ENCODE assay signal across 13 cellular contexts in the genomic region with DNA sequence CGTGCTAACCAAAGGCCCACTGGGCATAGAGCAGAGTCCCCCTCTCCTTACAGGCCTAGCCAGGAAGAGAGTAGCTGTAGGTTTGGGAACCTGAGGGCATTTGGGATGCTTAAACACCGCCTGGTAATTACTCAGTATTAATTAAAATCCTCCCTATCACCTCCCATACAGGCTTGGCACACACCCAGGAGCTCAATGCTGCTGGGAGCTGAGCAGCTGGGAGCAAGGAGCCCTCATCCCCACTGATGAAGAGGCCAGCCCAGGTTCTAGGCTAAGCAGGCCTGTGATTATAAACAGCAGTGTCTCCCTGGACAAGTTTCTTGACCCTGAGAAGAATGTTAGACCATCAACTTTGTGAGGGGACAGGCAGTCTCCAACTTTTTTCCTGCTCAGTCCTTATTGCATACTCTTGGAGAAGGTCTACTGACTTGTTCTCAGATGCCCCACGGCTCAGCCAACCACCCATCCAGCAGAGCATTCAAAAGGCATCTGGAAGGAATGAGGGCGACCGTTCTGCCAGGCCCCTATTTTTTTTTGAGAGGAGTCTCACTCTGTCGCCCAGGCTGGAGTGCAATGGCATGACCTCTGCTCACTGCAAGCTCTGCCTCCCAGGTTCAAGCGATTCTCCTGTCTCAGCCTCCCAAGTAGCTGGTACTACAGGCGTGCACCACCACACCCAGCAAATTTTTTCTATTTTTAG. TPM values are rescaled to one million over a fixed set of nuclear protein-coding genes. Genes with fewer than 3 reads are reported as not detected.
DNase-seq lines count a peak whose midpoint lies in the region; ATAC-seq and TF ChIP-seq lines count a peak whose summit lies in the region.
"Had no signal": no experiment of that assay in that cellular context is flagged by ENCODE, and none has a peak within 500 bp of the region (broad histone marks: within the 10 kb centered on the region; RNA-seq: fewer than 3 reads in every experiment).

No MANE protein-coding gene starts in this region.

- no peaks in the 10 kb centered on the region for H3K9me3 Mint-ChIP-seq in activated T-cell treated with anti-CD3 and anti-CD28 coated beads, Interleukin-2, amount 50 U/mL, for 72 hours
- no peaks in the 10 kb centered on the region for H3K9me3 Mint-ChIP-seq in naive B cell

- intact Hi-C loops in tibial artery (cut with DNase I; ENCODE audit: low total_unique reads) = no loop called here

- no peak overlapping the region for H3K4me3 ChIP-seq in tibial artery
- H3K4me3 ChIP-seq: lung had no signal

- peaks cover 0 to 3% of the 10 kb centered on the region in 2 donors for H3K36me3 Mint-ChIP-seq in activated T-cell treated with anti-CD3 and anti-CD28 coated beads, Interleukin-2, amount 50 U/mL, for 72 hours (ENCODE audit: insufficient read depth in 2 of 2)
- H3K36me3 Mint-ChIP-seq in naive B cell = no peaks in the 10 kb centered on the region

- DNase-seq in activated T-cell treated with anti-CD3 and anti-CD28 coated beads, Interleukin-2, amount 50 U/mL, for 72 hours = no peak
- no peak for DNase-seq in activated T-cell treated with anti-CD3 and anti-CD28 coated beads, Interleukin-2, amount 50 U/mL, for 48 hours
- DNase-seq in naive B cell (no peak), tibial artery (no peak), NCI-H526 treated with DMSO at 0.1 percent for 48 hours (lab: John Stamatoyannopoulos, UW) (no peak), ecto neural progenitor cell (ENCODE audit: low spot score) (no peak)
- DNase-seq: dermis blood vessel endothelial cell, DMS79, NCI-H1930, PC-3 had no signal

- no peaks in the 10 kb centered on the region for H3K9me3 ChIP-seq in tibial artery

- no peaks in the 10 kb centered on the region for H3K27me3 ChIP-seq in tibial artery

- H3K27ac ChIP-seq in VCaP (peak overlapping the region; percentile 97), tibial artery (peak overlapping the region; percentile 86 to 98)

- no peak for ATAC-seq in activated T-cell treated with anti-CD3 and anti-CD28 coated beads, Interleukin-2, amount 50 U/mL, for 72 hours (replicated peaks in 1 of 2)
- ATAC-seq in naive B cell (ENCODE audit: low read depth in 2 of 2) = no peak
- ATAC-seq in HG03025 (IDR thresholded peaks at IDR 0.05; ENCODE audit: low FRiP score, unreplicated experiment) = no peak
- ATAC-seq: PC-3 had no signal

- peaks cover 0 to 29% (median 23%) of the 10 kb centered on the region in 4 donors for H3K4me1 ChIP-seq in tibial artery

- TF ChIP-seq CTCF in VCaP (conservative IDR thresholded peaks at IDR 0.05) (no peak), tibial artery (IDR thresholded peaks at IDR 0.05) (no peak)

- no peaks in the 10 kb centered on the region for H3K27me3 Mint-ChIP-seq in activated T-cell treated with anti-CD3 and anti-CD28 coated beads, Interleukin-2, amount 50 U/mL, for 72 hours (ENCODE audit: low read depth)
- H3K27me3 Mint-ChIP-seq in naive B cell = no peaks in the 10 kb centered on the region

- H3K27ac Mint-ChIP-seq in activated T-cell treated with anti-CD3 and anti-CD28 coated beads, Interleukin-2, amount 50 U/mL, for 72 hours = no peak overlapping the region
- H3K27ac Mint-ChIP-seq in naive B cell = peak overlapping the region in 4 of 6 donors; percentile 26 to 98 (median 65)

- H3K4me1 Mint-ChIP-seq in activated T-cell treated with anti-CD3 and anti-CD28 coated beads, Interleukin-2, amount 50 U/mL, for 72 hours (ENCODE audit: low read depth) = peaks cover 28% of the 10 kb centered on the region
- peaks cover 11 to 30% (median 23%) of the 10 kb centered on the region in 3 donors for H3K4me1 Mint-ChIP-seq in naive B cell

- H3K36me3 ChIP-seq in tibial artery = no peaks in the 10 kb centered on the region

- peak overlapping the region; percentile 94 for H3K4me3 Mint-ChIP-seq in activated T-cell treated with anti-CD3 and anti-CD28 coated beads, Interleukin-2, amount 50 U/mL, for 72 hours
- peak overlapping the region in 5 of 8 donors; percentile 70 to 95 (median 92) for H3K4me3 Mint-ChIP-seq in naive B cell

RNA-seq across cellular contexts. Expression of gene PRKAR2A, which starts 1.3 kb away (rescaled TPM):
- 10 to 100 TPM; 23.0 to 35.7 TPM for total RNA-seq in activated T-cell treated with anti-CD3 and anti-CD28 coated beads, Interleukin-2, amount 50 U/mL, for 72 hours
- 10 to 100 TPM in 1 of 6 donors, 1 to 10 TPM in 5; 6.8 to 11.3 (median 9.2) TPM for polyA plus RNA-seq in naive B cell (ENCODE audit: low read depth in 6 of 6)

RNA-seq across cellular contexts. Expression of gene SLC25A20, which starts 49.7 kb away (rescaled TPM):
- total RNA-seq in activated T-cell treated with anti-CD3 and anti-CD28 coated beads, Interleukin-2, amount 50 U/mL, for 72 hours = 10 to 100 TPM; 23.6 to 29.3 TPM
- 10 to 100 TPM in 4 of 6 donors, 1 to 10 TPM in 2; 7.0 to 37.1 (median 11.6) TPM for polyA plus RNA-seq in naive B cell (ENCODE audit: low read depth in 6 of 6)
